In genomic region chr2:23237147-23237546, GRCh38 we compare ENCODE assay signal across 3 cellular contexts.
"Had no signal": no experiment of that assay in that cellular context is flagged by ENCODE, and none has a peak within 500 bp of the region (broad histone marks: within the 10 kb centered on the region; RNA-seq: fewer than 3 reads in every experiment).

No MANE protein-coding gene starts in this region.

- DNase-seq: GDM1, GF-D8 had no signal

- H3K4me3 ChIP-seq: GM12878 had no signal

- ATAC-seq: GM12878 had no signal
